In genomic region chr5:90421136-90421535, GRCh38 we compare ENCODE assay signal across 11 cellular contexts. TPM values are rescaled to one million over a fixed set of nuclear protein-coding genes. Genes with fewer than 3 reads are reported as not detected.
DNase-seq lines count a peak whose midpoint lies in the region; ATAC-seq and TF ChIP-seq lines count a peak whose summit lies in the region.
"Had no signal": no experiment of that assay in that cellular context is flagged by ENCODE, and none has a peak within 500 bp of the region (broad histone marks: within the 10 kb centered on the region; RNA-seq: fewer than 3 reads in every experiment).

No MANE protein-coding gene starts in this region.

- no peaks in the 10 kb centered on the region for H3K36me3 Mint-ChIP-seq in natural killer cell treated with Interleukin-12 subunit alpha and Interleukin-12 subunit beta and Interleukin-15 and Interleukin-18, amount 100 ng/mL, for 72 hours

- no peak overlapping the region for H3K27ac ChIP-seq in RWPE1

- peaks cover 27 to 48% of the 10 kb centered on the region in 2 donors for H3K27me3 Mint-ChIP-seq in natural killer cell treated with Interleukin-12 subunit alpha and Interleukin-12 subunit beta and Interleukin-15 and Interleukin-18, amount 100 ng/mL, for 72 hours

- DNase-seq in AG08395 (ENCODE audit: low spot score) (peak; percentile 5), RWPE1 (ENCODE audit: low spot score) (no peak), iris pigment epithelial cell (ENCODE audit: low read depth) (peak; percentile 14), NCI-H2029 (lab: John Stamatoyannopoulos, UW) (no peak), NCI-H2029 treated with DMSO at 0.1 percent for 48 hours (lab: John Stamatoyannopoulos, UW) (no peak)
- DNase-seq in natural killer cell treated with Interleukin-12 subunit alpha and Interleukin-12 subunit beta and Interleukin-15 and Interleukin-18, amount 100 ng/mL, for 72 hours (ENCODE audit: low spot score) = no peak
- DNase-seq: NCI-H2171 treated with DMSO at 0.1 percent for 48 hours, nucleus accumbens had no signal

- ATAC-seq in GM18873 (IDR thresholded peaks at IDR 0.05; ENCODE audit: low FRiP score, unreplicated experiment) (peak; percentile 48), HG03159 (IDR thresholded peaks at IDR 0.05; ENCODE audit: unreplicated experiment) (no peak)
- no peak for ATAC-seq in natural killer cell treated with Interleukin-12 subunit alpha and Interleukin-12 subunit beta and Interleukin-15 and Interleukin-18, amount 100 ng/mL, for 72 hours

- POLR2A ChIA-PET in RWPE1 (lab: Yijun Ruan, JAX; ENCODE audit: low non-redundant PET) = no interaction called here

- no peak overlapping the region for H3K27ac Mint-ChIP-seq in natural killer cell treated with Interleukin-12 subunit alpha and Interleukin-12 subunit beta and Interleukin-15 and Interleukin-18, amount 100 ng/mL, for 72 hours
- H3K27ac Mint-ChIP-seq: stimulated activated naive CD8-positive, alpha-beta T cell treated with anti-CD3 and anti-CD28 coated beads, Interleukin-15, Interleukin-2, amounts not matched to agents 100 ng/mL and 50 ng/mL, for 24 hours had no signal

- no peaks in the 10 kb centered on the region for H3K9me3 Mint-ChIP-seq in natural killer cell treated with Interleukin-12 subunit alpha and Interleukin-12 subunit beta and Interleukin-15 and Interleukin-18, amount 100 ng/mL, for 72 hours
- H3K9me3 Mint-ChIP-seq: stimulated activated naive CD8-positive, alpha-beta T cell treated with anti-CD3 and anti-CD28 coated beads, Interleukin-15, Interleukin-2, amounts not matched to agents 100 ng/mL and 50 ng/mL, for 24 hours had no signal

- H3K4me1 Mint-ChIP-seq in natural killer cell treated with Interleukin-12 subunit alpha and Interleukin-12 subunit beta and Interleukin-15 and Interleukin-18, amount 100 ng/mL, for 72 hours (ENCODE audit: low read depth in 2 of 2) = no peaks in the 10 kb centered on the region

- TF ChIP-seq CTCF in RWPE1 (conservative IDR thresholded peaks at IDR 0.05; ENCODE audit: low read depth) = peak; percentile 14; the same call in 1 of the 2 replicates

- CTCF ChIA-PET in RWPE1 (lab: Yijun Ruan, JAX) = interaction anchor here (0.6 to 1.0 kb wide), 2 partner anchors 14 to 30 kb away, joined by 3 to 6 read pairs; no protein-coding TSS in a partner anchor

- H3K4me3 Mint-ChIP-seq in natural killer cell treated with Interleukin-12 subunit alpha and Interleukin-12 subunit beta and Interleukin-15 and Interleukin-18, amount 100 ng/mL, for 72 hours = no peak overlapping the region
- H3K4me3 Mint-ChIP-seq: stimulated activated naive CD8-positive, alpha-beta T cell treated with anti-CD3 and anti-CD28 coated beads, Interleukin-15, Interleukin-2, amounts not matched to agents 100 ng/mL and 50 ng/mL, for 24 hours had no signal

RNA-seq across cellular contexts. Expression of gene CETN3, which starts 11.6 kb away (rescaled TPM):
- 10 to 100 TPM; 23.3 to 26.0 TPM for total RNA-seq in natural killer cell treated with Interleukin-12 subunit alpha and Interleukin-12 subunit beta and Interleukin-15 and Interleukin-18, amount 100 ng/mL, for 72 hours

RNA-seq across cellular contexts. Expression of gene MBLAC2, which starts 53.4 kb away (rescaled TPM):
- 1 to 10 TPM; 3.2 to 4.9 TPM for total RNA-seq in natural killer cell treated with Interleukin-12 subunit alpha and Interleukin-12 subunit beta and Interleukin-15 and Interleukin-18, amount 100 ng/mL, for 72 hours

RNA-seq across cellular contexts. Expression of gene POLR3G, which starts 53.5 kb away (rescaled TPM):
- total RNA-seq in natural killer cell treated with Interleukin-12 subunit alpha and Interleukin-12 subunit beta and Interleukin-15 and Interleukin-18, amount 100 ng/mL, for 72 hours = 10 to 100 TPM in 1 of 2 donors, 1 to 10 TPM in 1; 9.5 to 29.3 TPM

Comparison
In these comparisons a context has a peak if more than half of its experiments do, and no peak if none do; other contexts are left out.
1. DNase-seq: peak in AG08395 (single experiment) and iris pigment epithelial cell (single experiment); none in RWPE1 (single experiment), NCI-H2029 (single experiment), NCI-H2029 treated with DMSO at 0.1 percent for 48 hours (single experiment) and natural killer cell treated with Interleukin-12 subunit alpha and Interleukin-12 subunit beta and Interleukin-15 and Interleukin-18, amount 100 ng/mL, for 72 hours (single experiment).